ENCODE assay signal across 14 cellular contexts in genomic region chr1:201631037-201631436, GRCh38.
DNase-seq lines count a peak whose midpoint lies in the region; ATAC-seq and TF ChIP-seq lines count a peak whose summit lies in the region.
"Had no signal": no experiment of that assay in that cellular context is flagged by ENCODE, and none has a peak within 500 bp of the region (broad histone marks: within the 10 kb centered on the region; RNA-seq: fewer than 3 reads in every experiment).

No MANE protein-coding gene starts in this region.

- H3K27me3 Mint-ChIP-seq in GM23338 (ENCODE audit: insufficient read depth, low read depth, poor library complexity): peaks cover 10% of the 10 kb centered on the region
- H3K27me3 Mint-ChIP-seq in activated CD4-positive, alpha-beta T cell treated with anti-CD3 and anti-CD28 coated beads, Interleukin-2, amount 10 ng/mL, durations not matched to agents 7 days and 5 days: no peaks in the 10 kb centered on the region

- POLR2A ChIA-PET in activated CD4-positive, alpha-beta T cell treated with anti-CD3 and anti-CD28 coated beads, Interleukin-2, amount 10 ng/mL, durations not matched to agents 7 days and 5 days (lab: Charles Lee): no interaction called here

- H3K36me3 Mint-ChIP-seq in GM23338 (ENCODE audit: low read depth): no peaks in the 10 kb centered on the region
- H3K36me3 Mint-ChIP-seq in activated CD4-positive, alpha-beta T cell treated with anti-CD3 and anti-CD28 coated beads, Interleukin-2, amount 10 ng/mL, durations not matched to agents 7 days and 5 days (ENCODE audit: low read depth): no peaks in the 10 kb centered on the region

- ATAC-seq in GM23338: no peak
- ATAC-seq: Panc1, Right ventricle myocardium inferior had no signal

- H3K27ac ChIP-seq in GM23338 (ENCODE audit: low read depth) (no peak overlapping the region), ascending aorta (peak overlapping the region; percentile 46 to 66), skeletal muscle tissue (ENCODE audit: low read depth, low read length) (peak overlapping the region; percentile 43)
- H3K27ac ChIP-seq: BLaER1 treated with 17β-estradiol and CSF1 and Interleukin-3, amounts not matched to agents 10 nM and 100 nM; SK-N-MC had no signal

- TF ChIP-seq CTCF in GM23338 (conservative IDR thresholded peaks at IDR 0.05; ENCODE audit: low read depth in 2 of 2) (no peak), ascending aorta (IDR thresholded peaks at IDR 0.05) (no peak), GM10266 (IDR thresholded peaks at IDR 0.05; ENCODE audit: control insufficient read depth, insufficient read depth, low read depth, missing control alignments) (no peak)

- DNase-seq in GM23338 (ENCODE audit: low spot score) (no peak), ascending aorta (ENCODE audit: low spot score in 2 of 2) (no peak), head of caudate nucleus (peak in 34 of 42 donors; percentile 28 to 87 (median 62)), GM10266 (ENCODE audit: extremely low spot score) (no peak), LoVo (ENCODE audit: low spot score) (no peak)
- DNase-seq in activated CD4-positive, alpha-beta T cell treated with anti-CD3 and anti-CD28 coated beads, Interleukin-2, amount 10 ng/mL, durations not matched to agents 7 days and 5 days: no peak
- DNase-seq: DMS 273 treated with DMSO at 0.1 percent for 48 hours, NCI-H1694 treated with DMSO at 0.1 percent for 48 hours, NCI-H82 had no signal

- H3K4me1 Mint-ChIP-seq in GM23338: peaks cover 30% of the 10 kb centered on the region
- H3K4me1 Mint-ChIP-seq in activated CD4-positive, alpha-beta T cell treated with anti-CD3 and anti-CD28 coated beads, Interleukin-2, amount 10 ng/mL, durations not matched to agents 7 days and 5 days: no peaks in the 10 kb centered on the region

- no peak overlapping the region for H3K4me3 ChIP-seq in GM23338
- no peak overlapping the region for H3K4me3 ChIP-seq in ascending aorta
- no peak overlapping the region for H3K4me3 ChIP-seq in skeletal muscle tissue (ENCODE audit: low read length in 3 of 3)
- H3K4me3 ChIP-seq: BLaER1 treated with 17β-estradiol and CSF1 and Interleukin-3, amounts not matched to agents 10 nM and 100 nM; SK-N-MC had no signal

- no peaks in the 10 kb centered on the region for H4K20me1 ChIP-seq in GM23338 (replicated peaks; ENCODE audit: insufficient read depth)

- no peaks in the 10 kb centered on the region for H3K79me2 ChIP-seq in GM23338 (replicated peaks; ENCODE audit: insufficient read depth)

- H3K9me3 ChIP-seq in ascending aorta (no peaks in the 10 kb centered on the region), skeletal muscle tissue (ENCODE audit: control insufficient read depth in 3 of 3, low read length in 3 of 3) (no peaks in the 10 kb centered on the region)
- H3K9me3 ChIP-seq: BLaER1 treated with 17β-estradiol and CSF1 and Interleukin-3, amounts not matched to agents 10 nM and 100 nM had no signal

- H3K36me3 ChIP-seq in GM23338 (ENCODE audit: insufficient read depth) (no peaks in the 10 kb centered on the region), ascending aorta (peaks cover 0 to 6% of the 10 kb centered on the region in 2 donors), skeletal muscle tissue (ENCODE audit: control insufficient read depth in 3 of 3, insufficient read depth in 3 of 3, low read length in 3 of 3) (peaks cover 0 to 3% (median 2%) of the 10 kb centered on the region in 3 donors)

- no peak overlapping the region for H3K27ac Mint-ChIP-seq in GM23338
- H3K27ac Mint-ChIP-seq in activated CD4-positive, alpha-beta T cell treated with anti-CD3 and anti-CD28 coated beads, Interleukin-2, amount 10 ng/mL, durations not matched to agents 7 days and 5 days: no peak overlapping the region

- no peak overlapping the region for H3K9ac ChIP-seq in skeletal muscle tissue (ENCODE audit: low read depth in 1 of 3, low read length in 3 of 3)
- H3K9ac ChIP-seq: BLaER1 treated with 17β-estradiol and CSF1 and Interleukin-3, amounts not matched to agents 10 nM and 100 nM had no signal

- H3K4me1 ChIP-seq in GM23338 (ENCODE audit: insufficient read depth) (peaks cover 10% of the 10 kb centered on the region), ascending aorta (peaks cover 19 to 54% of the 10 kb centered on the region in 2 donors), skeletal muscle tissue (ENCODE audit: control insufficient read depth in 3 of 3, insufficient read depth in 3 of 3, low read length in 3 of 3) (peaks cover 35 to 63% (median 60%) of the 10 kb centered on the region in 3 donors)

- no peaks in the 10 kb centered on the region for H3K9me3 Mint-ChIP-seq in GM23338
- H3K9me3 Mint-ChIP-seq in activated CD4-positive, alpha-beta T cell treated with anti-CD3 and anti-CD28 coated beads, Interleukin-2, amount 10 ng/mL, durations not matched to agents 7 days and 5 days: no peaks in the 10 kb centered on the region

- H3K9me2 ChIP-seq in GM23338 (ENCODE audit: insufficient read depth): 0 out of 2 replicates have a peak, but pooled peaks cover 5% of the 10 kb centered on the region

- CTCF ChIA-PET in activated CD4-positive, alpha-beta T cell treated with anti-CD3 and anti-CD28 coated beads, Interleukin-2, amount 10 ng/mL, durations not matched to agents 7 days and 5 days (lab: Charles Lee): no interaction called here

- H3K27me3 ChIP-seq in GM23338 (ENCODE audit: insufficient read depth): no peaks in the 10 kb centered on the region
- no peaks in the 10 kb centered on the region for H3K27me3 ChIP-seq in ascending aorta
- H3K27me3 ChIP-seq in skeletal muscle tissue (ENCODE audit: control insufficient read depth in 3 of 3, insufficient read depth in 3 of 3, low read length in 3 of 3): no peaks in the 10 kb centered on the region
- H3K27me3 ChIP-seq: BLaER1 treated with 17β-estradiol and CSF1 and Interleukin-3, amounts not matched to agents 10 nM and 100 nM had no signal

- intact Hi-C loops in ascending aorta (cut with DNase I): no loop called here
- intact Hi-C loops in head of caudate nucleus (cut with DNase I): no loop called here

- peak overlapping the region; percentile 6; the same call in 1 of the 2 replicates for H3K4me2 ChIP-seq in GM23338

- H3F3A ChIP-seq in GM23338 (replicated peaks; ENCODE audit: low read depth): no peaks in the 10 kb centered on the region

- H2AFZ ChIP-seq in GM23338: no peak overlapping the region

- no peak overlapping the region for H3K4me3 Mint-ChIP-seq in GM23338
- H3K4me3 Mint-ChIP-seq in activated CD4-positive, alpha-beta T cell treated with anti-CD3 and anti-CD28 coated beads, Interleukin-2, amount 10 ng/mL, durations not matched to agents 7 days and 5 days: no peak overlapping the region

TF ChIP-seq in GM23338, 12 proteins besides CTCF, POLR2A, EP300 and RAD21 (continues in another document):
- TF ChIP-seq NANOG (IDR thresholded peaks at IDR 0.05; ENCODE audit: borderline replicate concordance): no peak
- TF ChIP-seq ZNF114 (CRISPR knock-in tag; IDR thresholded peaks at IDR 0.05): no peak

Comparison
In these comparisons a context has a peak if more than half of its experiments do, and no peak if none do; other contexts are left out.
1. DNase-seq: peak in head of caudate nucleus (34 of 42); none in GM23338 (single experiment), ascending aorta (0 of 2), GM10266 (single experiment), activated CD4-positive, alpha-beta T cell treated with anti-CD3 and anti-CD28 coated beads, Interleukin-2, amount 10 ng/mL, durations not matched to agents 7 days and 5 days (single experiment) and LoVo (single experiment).